ENCODE assay signal across 8 cellular contexts in genomic region chr11:3837793-3838192, GRCh38. TPM values are rescaled to one million over a fixed set of nuclear protein-coding genes. Genes with fewer than 3 reads are reported as not detected.
DNase-seq lines count a peak whose midpoint lies in the region; ATAC-seq and TF ChIP-seq lines count a peak whose summit lies in the region.

No MANE protein-coding gene starts in this region.

- H3K27ac Mint-ChIP-seq in CD4-positive, alpha-beta T cell: peak overlapping the region; percentile 95
- H3K27ac Mint-ChIP-seq in central memory CD8-positive, alpha-beta T cell (ENCODE audit: low read depth): peak overlapping the region; percentile 89
- H3K27ac Mint-ChIP-seq in naive thymus-derived CD8-positive, alpha-beta T cell: peak overlapping the region; percentile 89 to 99 (median 96)

- H3K27me3 Mint-ChIP-seq in CD4-positive, alpha-beta T cell: no peaks in the 10 kb centered on the region
- no peaks in the 10 kb centered on the region for H3K27me3 Mint-ChIP-seq in central memory CD8-positive, alpha-beta T cell
- no peaks in the 10 kb centered on the region for H3K27me3 Mint-ChIP-seq in naive thymus-derived CD8-positive, alpha-beta T cell

- POLR2A ChIA-PET in CD4-positive, alpha-beta T cell (lab: Charles Lee): interaction anchor here (1.1 to 15.1 kb wide), 9 partner anchors 9 to 109 kb away, joined by 3 to 577 read pairs (median 8); partner anchors contain the start of genes NUP98, PGAP2 and STIM1
- POLR2A ChIA-PET in naive thymus-derived CD8-positive, alpha-beta T cell (lab: Charles Lee): interaction anchor here (0.8 to 13.1 kb wide), 8 partner anchors 9 to 254 kb away, joined by 3 to 406 read pairs (median 4); partner anchors contain the start of genes NUP98 and STIM1

- no peak overlapping the region for H2AFZ ChIP-seq in Karpas-422 (ENCODE audit: low read length)

- H3K9me2 ChIP-seq in Karpas-422 (replicated peaks; ENCODE audit: insufficient read depth, low read length): no peaks in the 10 kb centered on the region

- H3K27me3 ChIP-seq in CD4-positive, alpha-beta T cell (ENCODE audit: control insufficient read depth, insufficient read depth, low read length): no peaks in the 10 kb centered on the region
- no peaks in the 10 kb centered on the region for H3K27me3 ChIP-seq in Karpas-422 (ENCODE audit: low read length)

- H3K9ac ChIP-seq in Karpas-422 (ENCODE audit: low read length): peak overlapping the region; percentile 98

- H3K4me1 Mint-ChIP-seq in CD4-positive, alpha-beta T cell (ENCODE audit: low read depth): peaks cover 75% of the 10 kb centered on the region
- H3K4me1 Mint-ChIP-seq in central memory CD8-positive, alpha-beta T cell: peaks cover 62% of the 10 kb centered on the region
- peaks cover 50 to 79% (median 73%) of the 10 kb centered on the region in 4 donors for H3K4me1 Mint-ChIP-seq in naive thymus-derived CD8-positive, alpha-beta T cell

- peak overlapping the region; percentile 94 for H3K4me3 Mint-ChIP-seq in CD4-positive, alpha-beta T cell
- peak overlapping the region; percentile 88 for H3K4me3 Mint-ChIP-seq in central memory CD8-positive, alpha-beta T cell
- H3K4me3 Mint-ChIP-seq in naive thymus-derived CD8-positive, alpha-beta T cell: peak overlapping the region; percentile 85 to 100 (median 95)

- no peak for ATAC-seq in CD4-positive, alpha-beta T cell (ENCODE audit: poor library complexity)
- no peak for ATAC-seq in central memory CD8-positive, alpha-beta T cell (replicated peaks; ENCODE audit: extremely low read depth, poor library complexity, severe bottlenecking)
- ATAC-seq in naive thymus-derived CD8-positive, alpha-beta T cell: no peak
- ATAC-seq in HG03457 (IDR thresholded peaks at IDR 0.05; ENCODE audit: unreplicated experiment): no peak
- ATAC-seq in HG03565 (IDR thresholded peaks at IDR 0.05; ENCODE audit: unreplicated experiment): no peak

- intact Hi-C loops in CD4-positive, alpha-beta T cell (cut with DNase I, micrococcal nuclease): loop anchor here (2.0 to 5.0 kb wide), 2 partner anchors 13 to 40 kb away; partner anchors contain the start of gene NUP98 (in 1 of the 2)

- peaks cover 77% of the 10 kb centered on the region for H3K79me2 ChIP-seq in Karpas-422 (ENCODE audit: low read length)

- H3K27ac ChIP-seq in CD4-positive, alpha-beta T cell (ENCODE audit: low read depth, low read length): peak overlapping the region; percentile 97
- H3K27ac ChIP-seq in Karpas-422 (ENCODE audit: low read length): peak overlapping the region; percentile 90

- H4K20me1 ChIP-seq in Karpas-422 (ENCODE audit: insufficient read depth, low read depth, low read length): no peaks in the 10 kb centered on the region

- CTCF ChIA-PET in CD4-positive, alpha-beta T cell (lab: Charles Lee): interaction anchor here (1.7 to 10.7 kb wide), 2 partner anchors 13 to 15 kb away, joined by 6 to 216 read pairs; partner anchors contain the start of gene STIM1

- H3K4me1 ChIP-seq in Karpas-422 (ENCODE audit: low read length): peaks cover 80% of the 10 kb centered on the region

- no peaks in the 10 kb centered on the region for H3K9me3 ChIP-seq in CD4-positive, alpha-beta T cell (ENCODE audit: control insufficient read depth, low read length)
- no peaks in the 10 kb centered on the region for H3K9me3 ChIP-seq in Karpas-422 (ENCODE audit: low read length)

- H3K36me3 Mint-ChIP-seq in CD4-positive, alpha-beta T cell (ENCODE audit: low read depth): peaks cover 55% of the 10 kb centered on the region
- H3K36me3 Mint-ChIP-seq in central memory CD8-positive, alpha-beta T cell (ENCODE audit: insufficient read depth): peaks cover 37% of the 10 kb centered on the region
- H3K36me3 Mint-ChIP-seq in naive thymus-derived CD8-positive, alpha-beta T cell: peaks cover 0 to 31% (median 4%) of the 10 kb centered on the region in 3 donors

- H3K36me3 ChIP-seq in Karpas-422 (ENCODE audit: insufficient read depth, low read length): no peaks in the 10 kb centered on the region

- peak overlapping the region; percentile 99 for H3K4me2 ChIP-seq in Karpas-422 (ENCODE audit: low read depth, low read length, poor library complexity, severe bottlenecking)

- peak overlapping the region; percentile 97 for H3K4me3 ChIP-seq in Karpas-422 (ENCODE audit: low read length)

- no peak for DNase-seq in CD4-positive, alpha-beta T cell
- DNase-seq in Karpas-422: peak; percentile 69
- DNase-seq in central memory CD8-positive, alpha-beta T cell (ENCODE audit: low spot score in 2 of 2): no peak
- no peak for DNase-seq in naive thymus-derived CD8-positive, alpha-beta T cell
- DNase-seq in DMS53 (lab: John Stamatoyannopoulos, UW): no peak
- DNase-seq in iPS-NIHi11 (ENCODE audit: low spot score): no peak

- TF ChIP-seq CTCF in CD4-positive, alpha-beta T cell (IDR thresholded peaks at IDR 0.05): no peak

- no peaks in the 10 kb centered on the region for H3K9me3 Mint-ChIP-seq in CD4-positive, alpha-beta T cell
- no peaks in the 10 kb centered on the region for H3K9me3 Mint-ChIP-seq in central memory CD8-positive, alpha-beta T cell
- no peaks in the 10 kb centered on the region for H3K9me3 Mint-ChIP-seq in naive thymus-derived CD8-positive, alpha-beta T cell

RNA-seq across cellular contexts. Expression of gene RHOG, which starts 3.0 kb away (rescaled TPM):
- total RNA-seq in CD4-positive, alpha-beta T cell: 100 to 1,000 TPM; 101 to 106 TPM
- 54.6 and 68.5 TPM in 2 replicates for total RNA-seq in Karpas-422 (2014; rRNA removed; shearing (Covaris generic); ENCODE audit: low replicate concordance)
- total RNA-seq in naive thymus-derived CD8-positive, alpha-beta T cell: 10 to 100 TPM; 78.4 to 79.3 TPM
- 100 to 1,000 TPM; 125 to 175 (median 144) TPM for polyA plus RNA-seq in naive thymus-derived CD8-positive, alpha-beta T cell

RNA-seq across cellular contexts. Expression of gene STIM1, which starts 17.7 kb away (rescaled TPM):
- 10 to 100 TPM; 89.0 to 94.9 TPM for total RNA-seq in CD4-positive, alpha-beta T cell
- 9.0 and 17.0 TPM in 2 replicates for total RNA-seq in Karpas-422 (2014; rRNA removed; shearing (Covaris generic); ENCODE audit: low replicate concordance)
- 100 to 1,000 TPM in 1 of 2 experiments, 10 to 100 TPM in 1; 98.7 to 101 TPM for total RNA-seq in naive thymus-derived CD8-positive, alpha-beta T cell
- 10 to 100 TPM; 33.4 to 39.0 (median 38.9) TPM for polyA plus RNA-seq in naive thymus-derived CD8-positive, alpha-beta T cell

RNA-seq across cellular contexts. Expression of gene PGAP2, which starts 29.4 kb away (rescaled TPM):
- total RNA-seq in CD4-positive, alpha-beta T cell: 10 to 100 TPM; 20.9 to 23.6 TPM
- 27.0 and 43.2 TPM in 2 replicates for total RNA-seq in Karpas-422 (2014; rRNA removed; shearing (Covaris generic); ENCODE audit: low replicate concordance)
- total RNA-seq in naive thymus-derived CD8-positive, alpha-beta T cell: 10 to 100 TPM; 23.0 to 23.1 TPM
- polyA plus RNA-seq in naive thymus-derived CD8-positive, alpha-beta T cell: 10 to 100 TPM; 13.6 to 24.2 (median 21.9) TPM

RNA-seq across cellular contexts. Expression of gene NUP98, which starts 40.4 kb away (rescaled TPM):
- 100 to 1,000 TPM; 161 to 186 TPM for total RNA-seq in CD4-positive, alpha-beta T cell
- 123 and 124 TPM in 2 replicates for total RNA-seq in Karpas-422 (2014; rRNA removed; shearing (Covaris generic); ENCODE audit: low replicate concordance)
- 100 to 1,000 TPM; 106 to 126 TPM for total RNA-seq in naive thymus-derived CD8-positive, alpha-beta T cell
- polyA plus RNA-seq in naive thymus-derived CD8-positive, alpha-beta T cell: 10 to 100 TPM; 31.8 to 50.9 (median 44.9) TPM
